In the genomic region with DNA sequence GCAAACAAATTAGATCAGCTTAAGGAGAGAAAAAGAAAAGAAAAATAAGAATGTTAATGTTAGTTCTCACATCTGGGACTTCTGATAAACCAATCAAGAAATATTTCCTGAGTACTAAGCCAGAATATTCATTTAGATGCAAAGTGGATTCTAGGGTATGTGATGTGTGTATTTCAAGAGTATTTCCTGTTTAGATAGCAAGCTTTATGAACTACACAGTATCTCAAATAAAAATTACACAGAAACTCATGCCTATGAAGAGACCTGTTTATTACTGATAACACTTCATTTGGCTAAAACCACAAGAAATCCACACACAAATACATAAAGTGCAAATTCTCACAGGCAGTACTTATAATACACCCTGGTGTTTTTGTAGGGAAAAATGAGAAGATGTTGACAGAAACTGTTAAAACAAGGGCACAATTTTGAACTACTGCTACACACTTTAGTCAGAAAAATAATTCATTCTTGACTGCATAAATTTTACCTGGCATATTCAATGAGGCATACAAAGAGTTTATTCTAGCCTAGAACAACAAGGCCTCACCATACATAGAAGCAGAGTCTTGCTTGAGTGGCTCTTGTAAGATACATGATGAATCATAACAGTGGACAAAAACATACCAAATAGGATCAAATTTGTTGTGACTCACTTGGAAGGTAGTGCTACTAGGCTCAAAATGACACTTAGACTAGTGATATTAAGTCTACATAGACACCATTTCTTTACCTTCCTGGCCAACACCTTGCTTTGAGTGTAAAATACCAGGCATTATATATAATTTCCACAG, we compare ENCODE assay signal across 11 cellular contexts. TPM values are rescaled to one million over a fixed set of nuclear protein-coding genes. Genes with fewer than 3 reads are reported as not detected.
DNase-seq lines count a peak whose midpoint lies in the region; ATAC-seq and TF ChIP-seq lines count a peak whose summit lies in the region.
"Had no signal": no experiment of that assay in that cellular context is flagged by ENCODE, and none has a peak within 500 bp of the region (broad histone marks: within the 10 kb centered on the region; RNA-seq: fewer than 3 reads in every experiment).

No MANE protein-coding gene starts in this region.

- ATAC-seq in GM18511 (IDR thresholded peaks at IDR 0.05; ENCODE audit: unreplicated experiment) (no peak), HG02970 (IDR thresholded peaks at IDR 0.05; ENCODE audit: low FRiP score, unreplicated experiment) (no peak), GM21825 (IDR thresholded peaks at IDR 0.05; ENCODE audit: unreplicated experiment) (no peak)

- peaks cover 64% of the 10 kb centered on the region for H3K4me1 Mint-ChIP-seq in chondrocyte (ENCODE audit: low read depth)
- H3K4me1 Mint-ChIP-seq: activated CD4-positive, alpha-beta memory T cell treated with anti-CD3 and anti-CD28 coated beads, Interleukin-2, amount 10 ng/mL, durations not matched to agents 7 days and 5 days had no signal

- no peak overlapping the region for H3K4me3 Mint-ChIP-seq in chondrocyte (ENCODE audit: unreplicated experiment)
- H3K4me3 Mint-ChIP-seq: activated CD4-positive, alpha-beta memory T cell treated with anti-CD3 and anti-CD28 coated beads, Interleukin-2, amount 10 ng/mL, durations not matched to agents 7 days and 5 days; neural progenitor cell; T-helper 1 cell treated with Interleukin-12 subunit alpha and Interleukin-12 subunit beta and Interleukin-4 antibody, amounts not matched to agents 30 μg/mL and 1 μg/mL, for 36 hours had no signal

- no peaks in the 10 kb centered on the region for H3K27me3 Mint-ChIP-seq in chondrocyte (ENCODE audit: low read depth)
- H3K27me3 Mint-ChIP-seq: activated CD4-positive, alpha-beta memory T cell treated with anti-CD3 and anti-CD28 coated beads, Interleukin-2, amount 10 ng/mL, durations not matched to agents 7 days and 5 days had no signal

- DNase-seq in DMS53 (lab: John Stamatoyannopoulos, UW) (peak; percentile 88), OCI-M1 (lab: John Stamatoyannopoulos, UW) (peak; percentile 90), chondrocyte (ENCODE audit: low spot score) (no peak), kidney glomerular epithelial cell (lab: John Stamatoyannopoulos, UW) (peak; percentile 80), activated gamma-delta T cell treated with Interleukin-2 at 50 U/mL for 16 hours (no peak)
- DNase-seq: activated CD4-positive, alpha-beta memory T cell treated with anti-CD3 and anti-CD28 coated beads, Interleukin-2, amount 10 ng/mL, durations not matched to agents 7 days and 5 days had no signal

- TF ChIP-seq CTCF in chondrocyte (IDR thresholded peaks at IDR 0.05), result no peak

- peaks cover 7% of the 10 kb centered on the region for H3K36me3 Mint-ChIP-seq in chondrocyte (ENCODE audit: low read depth)

- peak overlapping the region; percentile 64 for H3K27ac Mint-ChIP-seq in chondrocyte (ENCODE audit: unreplicated experiment)
- H3K27ac Mint-ChIP-seq: activated CD4-positive, alpha-beta memory T cell treated with anti-CD3 and anti-CD28 coated beads, Interleukin-2, amount 10 ng/mL, durations not matched to agents 7 days and 5 days; neural progenitor cell; T-helper 1 cell treated with Interleukin-12 subunit alpha and Interleukin-12 subunit beta and Interleukin-4 antibody, amounts not matched to agents 30 μg/mL and 1 μg/mL, for 36 hours had no signal

- H3K9me3 Mint-ChIP-seq in chondrocyte (ENCODE audit: low read depth), result no peaks in the 10 kb centered on the region
- H3K9me3 Mint-ChIP-seq: activated CD4-positive, alpha-beta memory T cell treated with anti-CD3 and anti-CD28 coated beads, Interleukin-2, amount 10 ng/mL, durations not matched to agents 7 days and 5 days; T-helper 1 cell treated with Interleukin-12 subunit alpha and Interleukin-12 subunit beta and Interleukin-4 antibody, amounts not matched to agents 30 μg/mL and 1 μg/mL, for 36 hours had no signal

RNA-seq across cellular contexts. Expression of a gene that starts 18.8 kb away (rescaled TPM):
- total RNA-seq in chondrocyte, result 10.9 to 16.6 TPM (median 12.5 TPM) in 3 replicates
- total RNA-seq: activated CD4-positive, alpha-beta memory T cell treated with anti-CD3 and anti-CD28 coated beads, Interleukin-2, amount 10 ng/mL, durations not matched to agents 7 days and 5 days had no signal

Comparison
In these comparisons a context has a peak if more than half of its experiments do, and no peak if none do; other contexts are left out.
1. DNase-seq: peak in DMS53 (single experiment), OCI-M1 (single experiment) and kidney glomerular epithelial cell (single experiment); none in chondrocyte (single experiment) and activated gamma-delta T cell treated with Interleukin-2 at 50 U/mL for 16 hours (single experiment).